In genomic region chr10:61754553-61755540, GRCh38 we compare ENCODE assay signal across 15 cellular contexts.
DNase-seq lines count a peak whose midpoint lies in the region; ATAC-seq and TF ChIP-seq lines count a peak whose summit lies in the region.
"Had no signal": no experiment of that assay in that cellular context is flagged by ENCODE, and none has a peak within 500 bp of the region (broad histone marks: within the 10 kb centered on the region; RNA-seq: fewer than 3 reads in every experiment).

No MANE protein-coding gene starts in this region.

- H3K27me3 ChIP-seq in naive thymus-derived CD4-positive, alpha-beta T cell (ENCODE audit: control insufficient read depth in 2 of 2, insufficient read depth in 2 of 2, low read length in 2 of 2) = no peaks in the 10 kb centered on the region
- no peaks in the 10 kb centered on the region for H3K27me3 ChIP-seq in body of pancreas
- H3K27me3 ChIP-seq: tibial nerve had no signal

- CTCF ChIA-PET in naive thymus-derived CD4-positive, alpha-beta T cell (lab: Charles Lee) = interaction anchor here (0.9 kb wide), 1 partner anchor 78 kb away, joined by 3 read pairs; no protein-coding TSS in a partner anchor

- H3K4me3 Mint-ChIP-seq in memory B cell = no peak overlapping the region
- H3K4me3 Mint-ChIP-seq in naive thymus-derived CD4-positive, alpha-beta T cell = no peak overlapping the region
- H3K4me3 Mint-ChIP-seq: activated T-cell treated with anti-CD3 and anti-CD28 coated beads, Interleukin-2, amount 50 U/mL, for 72 hours; CD14-positive monocyte; dendritic cell treated with granulocyte-macrophage colony-stimulating factor and Interleukin-4, amounts not matched to agents 40 ng/mL and 50 ng/mL, for 4 days had no signal

- intact Hi-C loops in naive thymus-derived CD4-positive, alpha-beta T cell (cut with micrococcal nuclease) = loop anchor here (5.0 to 10.0 kb wide), 5 partner anchors 187 to 1877 kb away; no protein-coding TSS in a partner anchor
- intact Hi-C loops in body of pancreas (cut with DNase I) = no loop called here

- peak overlapping the region; percentile 50 for H3K27ac Mint-ChIP-seq in memory B cell
- no peak overlapping the region for H3K27ac Mint-ChIP-seq in naive thymus-derived CD4-positive, alpha-beta T cell
- H3K27ac Mint-ChIP-seq: activated T-cell treated with anti-CD3 and anti-CD28 coated beads, Interleukin-2, amount 50 U/mL, for 72 hours; CD14-positive monocyte; dendritic cell treated with granulocyte-macrophage colony-stimulating factor and Interleukin-4, amounts not matched to agents 40 ng/mL and 50 ng/mL, for 4 days had no signal

- ATAC-seq in memory B cell (ENCODE audit: low read depth) = no peak
- ATAC-seq in naive thymus-derived CD4-positive, alpha-beta T cell = no peak
- ATAC-seq in GM21528 (IDR thresholded peaks at IDR 0.05; ENCODE audit: low FRiP score, unreplicated experiment) = no peak
- no peak for ATAC-seq in body of pancreas
- ATAC-seq: activated T-cell treated with anti-CD3 and anti-CD28 coated beads, Interleukin-2, amount 50 U/mL, for 72 hours had no signal

- peaks cover 12 to 15% of the 10 kb centered on the region in 2 donors for H3K4me1 ChIP-seq in naive thymus-derived CD4-positive, alpha-beta T cell (ENCODE audit: control insufficient read depth in 2 of 2, insufficient read depth in 2 of 2, low read length in 2 of 2)
- H3K4me1 ChIP-seq in body of pancreas = peaks cover 22% of the 10 kb centered on the region

- DNase-seq in GM04503 (ENCODE audit: low read depth) (peak; percentile 21), M059J (ENCODE audit: low read depth) (peak; percentile 71), astrocyte of the hippocampus (ENCODE audit: low read depth, low spot score) (peak; percentile 55), memory B cell (ENCODE audit: low spot score in 2 of 2) (no peak), body of pancreas (no peak)
- DNase-seq in naive thymus-derived CD4-positive, alpha-beta T cell = no peak
- DNase-seq in stimulated activated CD8-positive, alpha-beta memory T cell treated with anti-CD3 and anti-CD28 coated beads, Interleukin-4, amount 100 ng/mL, for 48 hours = no peak
- DNase-seq: activated T-cell treated with anti-CD3 and anti-CD28 coated beads, Interleukin-2, amount 50 U/mL, for 72 hours; aorta; GDM1; retina had no signal

- no peaks in the 10 kb centered on the region for H3K36me3 ChIP-seq in naive thymus-derived CD4-positive, alpha-beta T cell (ENCODE audit: control insufficient read depth in 2 of 3, insufficient read depth in 3 of 3, low read length in 3 of 3)
- H3K36me3 ChIP-seq in body of pancreas (replicated peaks in 1 of 2; ENCODE audit: insufficient read depth in 1 of 2, low read depth in 2 of 2) = no peaks in the 10 kb centered on the region
- H3K36me3 ChIP-seq: tibial nerve had no signal

- H3K4me1 Mint-ChIP-seq in memory B cell = peaks cover 15% of the 10 kb centered on the region
- H3K4me1 Mint-ChIP-seq in naive thymus-derived CD4-positive, alpha-beta T cell = peaks cover 0 to 35% (median 26%) of the 10 kb centered on the region in 7 donors

- WGBS in body of pancreas, 2 donors = 53 to 57% methylated on average over 3 of the region's 3 CpGs

- POLR2A ChIA-PET in naive thymus-derived CD4-positive, alpha-beta T cell (lab: Charles Lee) = no interaction called here

- no peak overlapping the region for H3K27ac ChIP-seq in naive thymus-derived CD4-positive, alpha-beta T cell (ENCODE audit: low read depth, low read length)
- no peak overlapping the region for H3K27ac ChIP-seq in body of pancreas
- H3K27ac ChIP-seq: tibial nerve had no signal

- H3K36me3 Mint-ChIP-seq in memory B cell = no peaks in the 10 kb centered on the region
- peaks cover 0 to 10% (median 0%) of the 10 kb centered on the region in 5 donors for H3K36me3 Mint-ChIP-seq in naive thymus-derived CD4-positive, alpha-beta T cell
- H3K36me3 Mint-ChIP-seq: CD14-positive monocyte had no signal

- no peak for TF ChIP-seq POLR2A in body of pancreas (IDR thresholded peaks at IDR 0.05)

- no peaks in the 10 kb centered on the region for H3K9me3 ChIP-seq in naive thymus-derived CD4-positive, alpha-beta T cell (ENCODE audit: control insufficient read depth in 2 of 3, low read length in 3 of 3)
- H3K9me3 ChIP-seq in body of pancreas = no peaks in the 10 kb centered on the region
- H3K9me3 ChIP-seq: tibial nerve had no signal

- no peak overlapping the region for H3K4me3 ChIP-seq in naive thymus-derived CD4-positive, alpha-beta T cell (ENCODE audit: low read length)
- no peak overlapping the region for H3K4me3 ChIP-seq in body of pancreas
- H3K4me3 ChIP-seq: tibial nerve had no signal

- H3K27me3 Mint-ChIP-seq in memory B cell = no peaks in the 10 kb centered on the region
- peaks cover 0 to 4% (median 0%) of the 10 kb centered on the region in 5 donors for H3K27me3 Mint-ChIP-seq in naive thymus-derived CD4-positive, alpha-beta T cell
- H3K27me3 Mint-ChIP-seq: dendritic cell treated with granulocyte-macrophage colony-stimulating factor and Interleukin-4, amounts not matched to agents 40 ng/mL and 50 ng/mL, for 4 days had no signal

- no peak for TF ChIP-seq CTCF in body of pancreas (IDR thresholded peaks at IDR 0.05)

- H3K9me3 Mint-ChIP-seq in memory B cell = no peaks in the 10 kb centered on the region
- no peaks in the 10 kb centered on the region for H3K9me3 Mint-ChIP-seq in naive thymus-derived CD4-positive, alpha-beta T cell
- H3K9me3 Mint-ChIP-seq: activated T-cell treated with anti-CD3 and anti-CD28 coated beads, Interleukin-2, amount 50 U/mL, for 72 hours; dendritic cell treated with granulocyte-macrophage colony-stimulating factor and Interleukin-4, amounts not matched to agents 40 ng/mL and 50 ng/mL, for 4 days had no signal

Comparison
In these comparisons a context has a peak if more than half of its experiments do, and no peak if none do; other contexts are left out.
1. DNase-seq: peak in GM04503 (single experiment), M059J (single experiment) and astrocyte of the hippocampus (single experiment); none in memory B cell (0 of 2), naive thymus-derived CD4-positive, alpha-beta T cell (0 of 9), stimulated activated CD8-positive, alpha-beta memory T cell treated with anti-CD3 and anti-CD28 coated beads, Interleukin-4, amount 100 ng/mL, for 48 hours (single experiment) and body of pancreas (0 of 4).